Comparison of ENCODE assay signal across 9 cellular contexts in the genomic region with DNA sequence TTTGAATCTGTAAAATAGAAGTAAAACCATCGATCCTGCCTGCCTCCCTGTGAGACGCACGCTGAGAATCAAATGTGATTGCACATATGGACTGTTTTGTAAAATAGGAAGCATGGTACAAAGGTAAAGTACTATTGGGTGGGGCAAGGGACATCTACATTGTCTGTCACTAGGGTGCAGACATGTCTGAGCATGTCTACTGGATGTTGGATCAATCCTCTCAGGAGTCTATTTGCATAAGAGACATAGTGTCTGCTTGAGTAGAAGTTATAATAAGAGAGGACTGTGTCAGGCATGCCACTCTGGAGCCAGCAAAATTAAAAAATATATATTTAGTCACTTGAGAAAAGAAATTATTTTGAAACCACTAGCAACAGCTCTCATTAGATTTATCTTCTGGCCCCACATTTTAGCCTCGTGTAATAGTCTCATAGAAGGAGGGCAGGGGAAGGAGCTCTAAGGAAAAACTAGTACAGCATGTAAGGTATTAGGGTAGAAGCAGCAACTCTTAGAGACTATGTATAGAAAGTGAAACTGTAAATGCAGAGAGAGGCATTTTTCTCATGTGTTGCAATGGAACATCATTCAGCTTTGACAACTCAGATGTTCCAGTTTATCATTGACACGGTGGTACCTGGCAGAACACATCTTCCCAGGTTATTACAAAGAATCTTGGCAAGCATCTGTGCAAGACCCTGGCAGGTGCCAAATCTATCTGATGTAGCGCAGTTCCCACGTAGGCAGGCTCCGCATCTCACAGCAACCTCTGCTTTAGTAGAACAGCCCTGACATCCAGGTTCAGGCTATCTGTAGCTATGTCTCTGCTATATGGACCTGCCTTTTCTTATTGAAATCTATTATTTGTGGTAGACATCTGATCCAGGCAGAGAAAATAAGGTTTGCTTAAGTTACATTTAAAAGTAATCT.
DNase-seq lines count a peak whose midpoint lies in the region; ATAC-seq and FAIRE-seq lines count a peak whose summit lies in the region.
"Had no signal": no experiment of that assay in that cellular context is flagged by ENCODE, and none has a peak within 500 bp of the region (broad histone marks: within the 10 kb centered on the region; RNA-seq: fewer than 3 reads in every experiment).

No MANE protein-coding gene starts in this region.

- H3K27ac ChIP-seq in small intestine (ENCODE audit: low read depth in 1 of 2, low read length in 1 of 2) = no peak overlapping the region

- H3K4me1 ChIP-seq in small intestine (ENCODE audit: control insufficient read depth in 2 of 2, insufficient read depth in 1 of 2, low read depth in 1 of 2, low read length in 1 of 2) = no peaks in the 10 kb centered on the region
- H3K4me1 ChIP-seq: A549 had no signal

- ATAC-seq in HG03097 (IDR thresholded peaks at IDR 0.05; ENCODE audit: low FRiP score, unreplicated experiment) (peak; percentile 84), GM19455 (IDR thresholded peaks at IDR 0.05; ENCODE audit: unreplicated experiment) (no peak)
- ATAC-seq: A549 had no signal

- no peaks in the 10 kb centered on the region for H3K9me3 ChIP-seq in small intestine (ENCODE audit: control insufficient read depth, low read depth)
- H3K9me3 ChIP-seq: A549 had no signal

- 47 to 77% (median 65%) methylated on average over 8 of the region's 8 CpGs for WGBS in small intestine, 3 donors

- H3K27me3 ChIP-seq in small intestine (ENCODE audit: control insufficient read depth in 2 of 2, insufficient read depth in 2 of 2, low read length in 2 of 2) = no peaks in the 10 kb centered on the region

- no peak for FAIRE-seq in small intestine (lab: Jason Lieb, UNC)
- FAIRE-seq: A549 had no signal

- no peak overlapping the region for H3K4me3 ChIP-seq in small intestine (ENCODE audit: low read depth in 1 of 2, low read length in 2 of 2)
- H3K4me3 ChIP-seq: A549 had no signal

- H3K36me3 ChIP-seq in small intestine (ENCODE audit: control insufficient read depth in 2 of 2, insufficient read depth in 2 of 2, low read length in 2 of 2) = no peaks in the 10 kb centered on the region

- DNase-seq in NCI-H2107 treated with DMSO at 0.1 percent for 48 hours (lab: John Stamatoyannopoulos, UW; ENCODE audit: unreplicated experiment) (peak; percentile 78), NCI-H2107 (lab: John Stamatoyannopoulos, UW) (no peak), NCI-H345 (lab: John Stamatoyannopoulos, UW) (peak; percentile 93), small intestine (peak; percentile 13), HK-2 (ENCODE audit: unreplicated experiment) (no peak)
- no peak for DNase-seq in central memory CD4-positive, alpha-beta T cell

Comparison
In these comparisons a context has a peak if more than half of its experiments do, and no peak if none do; other contexts are left out.
1. DNase-seq: peak in NCI-H2107 treated with DMSO at 0.1 percent for 48 hours (single experiment), NCI-H345 (single experiment) and small intestine (single experiment); none in NCI-H2107 (single experiment), HK-2 (single experiment) and central memory CD4-positive, alpha-beta T cell (single experiment).